7 cellular contexts compared by ENCODE assay signal in genomic region chr3:77381426-77381825, GRCh38.
"Had no signal": no experiment of that assay in that cellular context is flagged by ENCODE, and none has a peak within 500 bp of the region (broad histone marks: within the 10 kb centered on the region; RNA-seq: fewer than 3 reads in every experiment).

No MANE protein-coding gene starts in this region.

- H3K9me3 Mint-ChIP-seq: GM23338, H9 had no signal

- H3K27ac ChIP-seq: HL-60 had no signal

- ATAC-seq: GM23338, HepG2 had no signal

- DNase-seq: H9, HCEC 1CT, KBM-7 had no signal

- H3K4me3 Mint-ChIP-seq: GM23338, H9, IgD-negative memory B cell had no signal

- H3K4me3 ChIP-seq: GM23338 had no signal

- H3K27me3 Mint-ChIP-seq: IgD-negative memory B cell had no signal

- H3K27ac Mint-ChIP-seq: GM23338, IgD-negative memory B cell had no signal

- H3K36me3 Mint-ChIP-seq: IgD-negative memory B cell had no signal

- H3K4me1 Mint-ChIP-seq: IgD-negative memory B cell had no signal
